17 cellular contexts compared by ENCODE assay signal in the genomic region with DNA sequence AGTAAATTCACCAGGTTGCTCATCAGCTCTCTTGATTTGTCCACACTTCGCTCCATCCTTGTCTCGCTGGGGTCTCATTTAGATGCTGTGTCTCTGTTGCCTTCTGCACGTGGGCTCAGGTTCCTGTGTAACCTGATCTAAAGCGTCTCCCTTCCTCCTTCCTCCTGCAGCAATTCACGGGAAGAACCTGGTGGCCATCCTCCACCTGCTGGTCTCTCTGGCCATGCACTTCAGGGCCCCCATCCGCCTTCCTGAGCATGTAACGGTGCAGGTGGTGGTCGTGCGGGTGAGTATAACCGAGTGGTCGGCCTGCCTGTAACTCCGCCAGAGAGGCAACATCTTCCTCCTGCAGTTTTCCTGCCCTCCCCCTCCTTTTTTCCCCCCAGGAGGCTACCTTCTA. TPM values are rescaled to one million over a fixed set of nuclear protein-coding genes. Genes with fewer than 3 reads are reported as not detected.
DNase-seq lines count a peak whose midpoint lies in the region; ATAC-seq, FAIRE-seq and TF ChIP-seq lines count a peak whose summit lies in the region.
"Had no signal": no experiment of that assay in that cellular context is flagged by ENCODE, and none has a peak within 500 bp of the region (broad histone marks: within the 10 kb centered on the region; RNA-seq: fewer than 3 reads in every experiment).

No MANE protein-coding gene starts in this region.

- H3K27me3 Mint-ChIP-seq in GM23338 (ENCODE audit: insufficient read depth, low read depth, poor library complexity): peaks cover 14% of the 10 kb centered on the region

- no peak overlapping the region for H3K18ac ChIP-seq in H1 (ENCODE audit: extremely low read depth, low read length)
- no peak overlapping the region for H3K18ac ChIP-seq in mesendoderm (ENCODE audit: low read length)

- H2BK12ac ChIP-seq in H1 (ENCODE audit: low read depth, low read length): no peak overlapping the region

- no peaks in the 10 kb centered on the region for H3K9me2 ChIP-seq in GM23338 (ENCODE audit: insufficient read depth)

- in situ Hi-C loops in KBM-7 (cut with MboI; ENCODE audit: low pct_unique_long_range_greater_than_20kb, low sequenced_read_pairs): no loop called here

- ATAC-seq in GM23338: peak; percentile 89
- ATAC-seq: Panc1, SK-N-SH treated with all-trans-retinoic acid at 6 μM for 48 hours had no signal

- H3K4me1 ChIP-seq in ACC112 (ENCODE audit: control insufficient read depth, insufficient read depth, low read length, unreplicated experiment) (no peaks in the 10 kb centered on the region), GM23338 (ENCODE audit: insufficient read depth) (peaks cover 8% of the 10 kb centered on the region), H1 (replicated peaks in 1 of 4; ENCODE audit: control insufficient read depth in 3 of 4, insufficient read depth in 4 of 4, low read length in 3 of 4) (peaks cover 0 to 8% (median 4%) of the 10 kb centered on the region in 4 experiments; a peak in 4 of 7 replicates), mesendoderm (ENCODE audit: control insufficient read depth, low read depth, low read length) (peaks cover 1% of the 10 kb centered on the region)

- CTCF ChIA-PET in H1 (lab: Charles Lee; ENCODE audit: partially characterized antibody): interaction anchor here (1.2 kb wide), 1 partner anchor 80 kb away, joined by 4 read pairs; no protein-coding TSS in a partner anchor

- H4K91ac ChIP-seq in H1 (replicated peaks; ENCODE audit: insufficient read length, low read length): no peak overlapping the region

- no peak for FAIRE-seq in H1 (lab: Jason Lieb, UNC)

- no peak overlapping the region for H3K23ac ChIP-seq in H1 (ENCODE audit: insufficient read length)
- no peak overlapping the region for H3K23ac ChIP-seq in mesendoderm (ENCODE audit: low read length)

- no peak overlapping the region for H2BK20ac ChIP-seq in H1 (ENCODE audit: low read length)

- H2AFZ ChIP-seq in ACC112 (ENCODE audit: low read length, unreplicated experiment): no peak overlapping the region
- no peak overlapping the region for H2AFZ ChIP-seq in GM23338
- H2AFZ ChIP-seq in H1 (ENCODE audit: low read length): no peak overlapping the region

- TF ChIP-seq EP300 in H1 (IDR thresholded peaks at IDR 0.05; ENCODE audit: borderline replicate concordance in 1 of 2, low read depth in 2 of 2, low read length in 2 of 2): no peak

- H3K56ac ChIP-seq in H1 (replicated peaks; ENCODE audit: insufficient read length, low read depth, low read length): no peak overlapping the region
- H3K56ac ChIP-seq in mesendoderm (ENCODE audit: low read length): no peak overlapping the region

- H3K27me3 ChIP-seq in ACC112 (ENCODE audit: insufficient read depth, low read length) (no peaks in the 10 kb centered on the region), GM23338 (ENCODE audit: insufficient read depth) (no peaks in the 10 kb centered on the region), H1 (replicated peaks in 1 of 4; ENCODE audit: control insufficient read depth in 3 of 4, extremely low read depth in 1 of 4, insufficient read depth in 3 of 4, low read length in 3 of 4) (no peaks in the 10 kb centered on the region), mesendoderm (ENCODE audit: insufficient read depth, low read length, poor library complexity) (no peaks in the 10 kb centered on the region)
- H3K27me3 ChIP-seq: BE2C had no signal

- H3K23me2 ChIP-seq in H1 (ENCODE audit: low read depth, low read length): no peaks in the 10 kb centered on the region

- H2BK15ac ChIP-seq in H1 (ENCODE audit: low read length) (no peak overlapping the region), mesendoderm (replicated peaks; ENCODE audit: low read depth) (no peak overlapping the region)

- H2BK120ac ChIP-seq in H1 (replicated peaks; ENCODE audit: low read depth, low read length) (no peak overlapping the region), mesendoderm (ENCODE audit: low read depth, low read length) (no peak overlapping the region)

- H3K4me1 Mint-ChIP-seq in GM23338: peaks cover 20% of the 10 kb centered on the region
- H3K4me1 Mint-ChIP-seq: CD8-positive, alpha-beta memory T cell had no signal

- H3K79me2 ChIP-seq in ACC112 (ENCODE audit: control insufficient read depth, insufficient read depth, low read length, unreplicated experiment): no peaks in the 10 kb centered on the region
- no peaks in the 10 kb centered on the region for H3K79me2 ChIP-seq in GM23338 (replicated peaks; ENCODE audit: insufficient read depth)
- no peaks in the 10 kb centered on the region for H3K79me2 ChIP-seq in H1 (ENCODE audit: control insufficient read depth in 1 of 2, insufficient read depth in 2 of 2, low read length in 2 of 2)
- H3K79me2 ChIP-seq in mesendoderm (ENCODE audit: control insufficient read depth, insufficient read depth, low read length): no peaks in the 10 kb centered on the region

- no peaks in the 10 kb centered on the region for H3F3A ChIP-seq in GM23338 (replicated peaks; ENCODE audit: low read depth)

- H3K14ac ChIP-seq in H1 (ENCODE audit: insufficient read length): no peak overlapping the region

- H4K5ac ChIP-seq in H1 (ENCODE audit: insufficient read length, low read depth, low read length) (no peak overlapping the region), mesendoderm (ENCODE audit: low read length) (no peak overlapping the region)

- H3K9ac ChIP-seq in H1 (replicated peaks in 1 of 4; ENCODE audit: extremely low read depth in 1 of 4, low read depth in 3 of 4, low read length in 3 of 4) (no peak overlapping the region; a peak in 1 of 7 replicates), mesendoderm (ENCODE audit: low read length) (no peak overlapping the region)
- H3K9ac ChIP-seq: KMS-11 had no signal

- no peak overlapping the region for H3K27ac Mint-ChIP-seq in GM23338
- H3K27ac Mint-ChIP-seq: CD8-positive, alpha-beta memory T cell had no signal

- DNase-seq in GM23338 (ENCODE audit: low spot score): peak; percentile 66
- DNase-seq in H1 (ENCODE audit: low read depth in 1 of 2, low spot score in 2 of 2): no peak
- DNase-seq in mesendoderm: peak; percentile 49
- DNase-seq in GDM1 (lab: John Stamatoyannopoulos, UW): no peak
- no peak for DNase-seq in KBM-7
- no peak for DNase-seq in activated CD4-positive, alpha-beta T cell treated with anti-CD3 and anti-CD28 coated beads for 48 hours
- no peak for DNase-seq in 8988T
- DNase-seq: BE2C; CD8-positive, alpha-beta memory T cell; NCI-H1105; NCI-H187 treated with DMSO at 0.1 percent for 48 hours; NCI-H226; NCI-H774 had no signal

- H4K8ac ChIP-seq in H1 (ENCODE audit: extremely low read depth, insufficient read depth, low read length) (no peak overlapping the region), mesendoderm (ENCODE audit: low read depth, low read length) (no peak overlapping the region)

- H3K79me1 ChIP-seq in H1 (ENCODE audit: low read depth, low read length) (no peaks in the 10 kb centered on the region), mesendoderm (ENCODE audit: low read length) (no peaks in the 10 kb centered on the region)

- peak; percentile 18 to 38; a peak in 3 of 4 replicates for TF ChIP-seq CTCF in GM23338 (conservative IDR thresholded peaks at IDR 0.05; ENCODE audit: low read depth in 2 of 2)
- peak; percentile 32 to 57 (median 55); a peak in 3 of 4 replicates for TF ChIP-seq CTCF in H1 (IDR thresholded peaks at IDR 0.05; ENCODE audit: control extremely low read depth in 1 of 3, insufficient read depth in 1 of 3, low read depth in 1 of 3, low read length in 3 of 3)

- H3K9me3 Mint-ChIP-seq in GM23338: peaks cover 32% of the 10 kb centered on the region

- WGBS in H1 (ENCODE audit: extremely low coverage in 1 of 2, insufficient coverage in 1 of 2, insufficient read length in 1 of 2, insufficient replicate concordance in 2 of 2, low coverage in 1 of 2, low lambda C conversion rate in 2 of 2, missing lambda C conversion rate in 1 of 2), 2 experiments: 60% methylated on average over 12 of the region's 12 CpGs; no CpG with 5 or more reads in 1 of the 2 experiments
- WGBS in mesendoderm (ENCODE audit: extremely low coverage, insufficient coverage, low lambda C conversion rate): no CpG with 5 or more reads among the region's 12 CpGs

- peak; percentile 46 to 59 for TF ChIP-seq RAD21 in H1 (IDR thresholded peaks at IDR 0.05 in 1 of 2, conservative IDR thresholded peaks at IDR 0.05 in 1 of 2; ENCODE audit: low read depth in 2 of 2, low read length in 2 of 2)

- TF ChIP-seq POLR2A in H1 (IDR thresholded peaks at IDR 0.05; ENCODE audit: control extremely low read depth in 1 of 2, low read depth in 2 of 2, low read length in 2 of 2): no peak

- H4K20me1 ChIP-seq in GM23338 (replicated peaks; ENCODE audit: insufficient read depth) (no peaks in the 10 kb centered on the region), H1 (replicated peaks in 1 of 2; ENCODE audit: control insufficient read depth in 1 of 2, insufficient read depth in 2 of 2, low read length in 2 of 2) (no peaks in the 10 kb centered on the region)

- H2BK5ac ChIP-seq in H1 (ENCODE audit: low read depth, low read length) (no peak overlapping the region), mesendoderm (ENCODE audit: low read length) (no peak overlapping the region)

- peaks cover 30% of the 10 kb centered on the region for H3K36me3 Mint-ChIP-seq in GM23338 (ENCODE audit: low read depth)

- H3K4me2 ChIP-seq in GM23338: 0 out of 2 replicates have a peak overlapping the region, but pooled peaks have one; percentile 34
- H3K4me2 ChIP-seq in H1 (ENCODE audit: insufficient read depth in 1 of 2, low read depth in 2 of 2, low read length in 2 of 2): peak overlapping the region in 1 of 2 experiments; percentile 11; a peak in 1 of 4 replicates
- H3K4me2 ChIP-seq in mesendoderm (ENCODE audit: low read length): no peak overlapping the region
- H3K4me2 ChIP-seq: KMS-11 had no signal

- peaks cover 8 to 13% of the 10 kb centered on the region in 2 experiments; a peak in 3 of 4 replicates for H3K9me3 ChIP-seq in H1 (ENCODE audit: insufficient read depth in 2 of 2, low read depth in 1 of 2, low read length in 1 of 2)

- POLR2A ChIA-PET in H1 (lab: Charles Lee; ENCODE audit: partially characterized antibody): no interaction called here

- no peak overlapping the region for H3K4me3 Mint-ChIP-seq in GM23338

- peaks cover 16% of the 10 kb centered on the region; the same call in 1 of the 2 replicates for H3K36me3 ChIP-seq in ACC112 (ENCODE audit: insufficient read depth, low read length)
- H3K36me3 ChIP-seq in GM23338 (ENCODE audit: insufficient read depth): peaks cover 8% of the 10 kb centered on the region; the same call in 1 of the 2 replicates
- no peaks in the 10 kb centered on the region for H3K36me3 ChIP-seq in H1 (ENCODE audit: control insufficient read depth in 2 of 4, insufficient read depth in 4 of 4, low read length in 3 of 4)
- H3K36me3 ChIP-seq in mesendoderm (ENCODE audit: control insufficient read depth, insufficient read depth, low read length): peaks cover 1% of the 10 kb centered on the region
- H3K36me3 ChIP-seq: BE2C had no signal

- H3K4me3 ChIP-seq in ACC112 (ENCODE audit: low read depth, low read length) (no peak overlapping the region), GM23338 (no peak overlapping the region), H1 (ENCODE audit: extremely low read depth in 1 of 4, insufficient read depth in 2 of 4, low read depth in 3 of 4, low read length in 4 of 4) (no peak overlapping the region), mesendoderm (ENCODE audit: low read length) (no peak overlapping the region)

- H2AK5ac ChIP-seq in H1 (ENCODE audit: low read depth, low read length): no peak overlapping the region
- H2AK5ac ChIP-seq in mesendoderm (ENCODE audit: low read length): no peak overlapping the region

- H3K4ac ChIP-seq in H1 (replicated peaks; ENCODE audit: insufficient read length, low read depth, low read length): no peak overlapping the region
- H3K4ac ChIP-seq in mesendoderm (ENCODE audit: low read depth, low read length): no peak overlapping the region

- H3K27ac ChIP-seq in ACC112 (ENCODE audit: low read depth, low read length) (peak overlapping the region; percentile 86), GM23338 (ENCODE audit: low read depth) (no peak overlapping the region), H1 (ENCODE audit: low read depth, low read length) (no peak overlapping the region), mesendoderm (ENCODE audit: low read depth, low read length) (no peak overlapping the region)
- H3K27ac ChIP-seq: KMS-11 had no signal

RNA-seq across cellular contexts. Expression of gene PARVG, which starts 48.0 kb away (rescaled TPM):
- 0.14 TPM in 1 of 2 replicates, not detected in the other for total RNA-seq in GM23338 (2014; rRNA removed; shearing (Covaris generic))
- polyA plus RNA-seq in GM23338 (2016; fragmentation: Nextera tagmentation; extraction: Ambion mirVana): 0.31 TPM in 1 of 2 replicates, not detected in the other
- 0.37 and 0.50 TPM in 2 replicates for total RNA-seq in H1 (2021; fragmentation: NEBNext Ultra II Directional; extraction: Animal tissue kit (Norgen Biotek cat#: 25700))
- polyA plus RNA-seq in H1 (2011; rRNA removed): 0.80 and 1.5 TPM in 2 replicates
- 1.7 TPM for polyA plus RNA-seq in H1 (2011; cell fraction: cytosol; rRNA removed)
- polyA plus RNA-seq in H1 (2011; cell fraction: nucleus; rRNA removed): 3.1 TPM
- polyA plus RNA-seq in H1 (2012, experiment 1 of 2): 0.17 to 0.80 TPM (median 0.41 TPM) in 4 replicates
- 0.45 TPM for polyA plus RNA-seq in H1 (2012, experiment 2 of 2)
- polyA plus RNA-seq in H1 (2013, experiment 1 of 2): 0.95 TPM
- 0.42 TPM for polyA plus RNA-seq in H1 (2013, experiment 2 of 2)
- polyA minus RNA-seq in H1 (2011; rRNA and poly(A)+ RNA removed): 0.60 and 0.93 TPM in 2 replicates
- polyA minus RNA-seq in H1 (2011; cell fraction: cytosol; rRNA and poly(A)+ RNA removed): 0.81 TPM
- 1.5 TPM for polyA minus RNA-seq in H1 (2011; cell fraction: nucleus; rRNA and poly(A)+ RNA removed)
- 0.60 TPM for polyA plus RNA-seq in mesendoderm (2013, experiment 1 of 2)
- 0.67 TPM for polyA plus RNA-seq in mesendoderm (2013, experiment 2 of 2)

Comparison
In these comparisons a context has a peak if more than half of its experiments do, and no peak if none do; other contexts are left out.
1. DNase-seq: peak in GM23338 (single experiment) and mesendoderm (single experiment); none in H1 (0 of 2), GDM1 (single experiment), KBM-7 (single experiment), activated CD4-positive, alpha-beta T cell treated with anti-CD3 and anti-CD28 coated beads for 48 hours (single experiment) and 8988T (single experiment).